ENCODE assay signal across 9 cellular contexts in the genomic region with DNA sequence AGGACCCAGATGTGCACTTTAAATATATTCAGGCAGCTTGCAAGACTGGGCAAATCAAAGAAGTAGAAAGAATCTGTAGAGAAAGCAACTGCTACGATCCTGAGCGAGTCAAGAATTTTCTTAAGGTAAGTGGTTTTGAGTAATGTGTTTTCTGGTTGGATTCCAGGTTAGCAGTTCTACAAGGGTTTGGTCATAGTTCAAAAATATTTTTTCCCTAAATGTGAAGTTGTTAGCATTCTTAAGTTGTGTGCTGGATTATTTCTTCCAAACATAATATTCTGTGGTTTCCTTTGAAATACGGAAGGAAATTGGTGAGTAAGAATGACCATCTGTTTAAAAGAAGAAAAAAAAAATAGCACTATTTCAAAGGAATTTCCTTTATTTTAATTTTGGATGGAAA. TPM values are rescaled to one million over a fixed set of nuclear protein-coding genes. Genes with fewer than 3 reads are reported as not detected.
DNase-seq lines count a peak whose midpoint lies in the region; ATAC-seq and TF ChIP-seq lines count a peak whose summit lies in the region.
"Had no signal": no experiment of that assay in that cellular context is flagged by ENCODE, and none has a peak within 500 bp of the region (broad histone marks: within the 10 kb centered on the region; RNA-seq: fewer than 3 reads in every experiment).

No MANE protein-coding gene starts in this region.

- H3K36me3 ChIP-seq in kidney epithelial cell (ENCODE audit: control insufficient read depth, insufficient read depth, low read length) (no peaks in the 10 kb centered on the region), vagina (peaks cover 0 to 64% of the 10 kb centered on the region in 2 donors)

- DNase-seq in AG08396 (ENCODE audit: low spot score) = peak; percentile 43
- DNase-seq in HS-5 (ENCODE audit: low read depth) = peak; percentile 94
- DNase-seq in amniotic epithelial cell (ENCODE audit: low read depth) = peak; percentile 91
- peak; percentile 81 for DNase-seq in kidney epithelial cell (ENCODE audit: low read depth)
- DNase-seq in vagina (ENCODE audit: extremely low spot score in 2 of 2) = no peak

- no peak for TF ChIP-seq CTCF in kidney epithelial cell (IDR thresholded peaks at IDR 0.05; ENCODE audit: insufficient read depth, low read length, poor library complexity, severe bottlenecking)
- TF ChIP-seq CTCF in vagina (IDR thresholded peaks at IDR 0.05) = no peak

- TF ChIP-seq POLR2A in vagina (IDR thresholded peaks at IDR 0.05) = no peak

- H3K4me3 ChIP-seq in kidney epithelial cell (ENCODE audit: low read depth, low read length) (no peak overlapping the region), vagina (no peak overlapping the region)
- H3K4me3 ChIP-seq: SK-N-MC had no signal

- no peaks in the 10 kb centered on the region for H3K27me3 ChIP-seq in kidney epithelial cell (ENCODE audit: control insufficient read depth, insufficient read depth, low read length)
- H3K27me3 ChIP-seq in vagina = no peaks in the 10 kb centered on the region

- peaks cover 13% of the 10 kb centered on the region for H3K4me1 ChIP-seq in vagina

- H3K27ac ChIP-seq in vagina = no peak overlapping the region

- no peak for ATAC-seq in HG02610 (IDR thresholded peaks at IDR 0.05; ENCODE audit: unreplicated experiment)
- ATAC-seq in GM19455 (IDR thresholded peaks at IDR 0.05; ENCODE audit: unreplicated experiment) = no peak
- ATAC-seq in HG02763 (IDR thresholded peaks at IDR 0.05; ENCODE audit: unreplicated experiment) = no peak

- H3K9me3 ChIP-seq in vagina = no peaks in the 10 kb centered on the region

- intact Hi-C loops in vagina (cut with DNase I) = no loop called here

RNA-seq across cellular contexts. Expression of a gene that starts 38.4 kb away (rescaled TPM):
- total RNA-seq in kidney epithelial cell (40.5 and 52.2 TPM in 2 replicates), vagina (43.0 TPM)

RNA-seq across cellular contexts. Expression of a gene that starts 38.6 kb away (rescaled TPM):
- total RNA-seq in kidney epithelial cell (171 and 224 TPM in 2 replicates), vagina (380 TPM)

RNA-seq across cellular contexts. Expression of a gene that starts 49.1 kb away (rescaled TPM):
- 296 and 337 TPM in 2 replicates for total RNA-seq in kidney epithelial cell
- 113 TPM for total RNA-seq in vagina

Comparison
In these comparisons a context has a peak if more than half of its experiments do, and no peak if none do; other contexts are left out.
1. DNase-seq: peak in AG08396 (single experiment), HS-5 (single experiment), amniotic epithelial cell (single experiment) and kidney epithelial cell (single experiment); none in vagina (0 of 2).